8 cellular contexts compared by ENCODE assay signal in the genomic region with DNA sequence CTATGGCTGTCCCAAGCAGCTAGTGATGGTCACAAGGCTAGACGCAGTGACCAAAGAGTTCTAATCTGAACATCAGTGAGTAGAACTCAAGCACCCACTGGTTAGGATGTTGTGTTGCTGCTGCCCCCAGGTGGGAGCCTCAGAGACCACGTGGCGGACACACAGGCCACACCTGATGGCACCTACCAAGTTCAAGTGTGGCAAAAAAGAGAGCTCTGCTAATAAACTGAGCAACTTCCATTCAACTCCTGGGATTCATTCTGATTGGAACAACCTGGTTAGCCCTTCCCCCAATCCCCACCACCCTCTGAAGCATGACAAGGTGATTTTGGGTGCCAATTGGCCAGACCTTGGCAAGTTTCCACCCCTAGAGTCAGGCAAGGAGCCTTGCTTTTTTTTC. TPM values are rescaled to one million over a fixed set of nuclear protein-coding genes. Genes with fewer than 3 reads are reported as not detected.
DNase-seq lines count a peak whose midpoint lies in the region; ATAC-seq and TF ChIP-seq lines count a peak whose summit lies in the region.

No MANE protein-coding gene starts in this region.

- no peaks in the 10 kb centered on the region for H3K27me3 Mint-ChIP-seq in activated T-cell treated with anti-CD3 and anti-CD28 coated beads, Interleukin-2, amount 50 U/mL, for 4 hours (ENCODE audit: low read depth)
- peaks cover 25% of the 10 kb centered on the region for H3K27me3 Mint-ChIP-seq in nephron progenitor cell (ENCODE audit: low read depth, poor library complexity)

- peak; percentile 7 for DNase-seq in GDM1 (lab: John Stamatoyannopoulos, UW)
- DNase-seq in NCI-H1092 (lab: John Stamatoyannopoulos, UW): peak; percentile 7
- DNase-seq in activated T-cell treated with anti-CD3 and anti-CD28 coated beads, Interleukin-2, amount 50 U/mL, for 4 hours: peak; percentile 38
- DNase-seq in nephron progenitor cell: no peak
- DNase-seq in HPDE6-E6E7 (ENCODE audit: extremely low spot score): no peak
- DNase-seq in NOMO-1 treated with DMSO at 0.1 percent for 48 hours (lab: John Stamatoyannopoulos, UW; ENCODE audit: unreplicated experiment): no peak
- DNase-seq in NCI-H2196 treated with DMSO at 0.1 percent for 48 hours (lab: John Stamatoyannopoulos, UW; ENCODE audit: unreplicated experiment): no peak

- no peak for ATAC-seq in activated T-cell treated with anti-CD3 and anti-CD28 coated beads, Interleukin-2, amount 50 U/mL, for 4 hours
- ATAC-seq in GM21367 (IDR thresholded peaks at IDR 0.05; ENCODE audit: unreplicated experiment): no peak

- TF ChIP-seq CTCF in nephron progenitor cell (IDR thresholded peaks at IDR 0.05): no peak

- H3K9me3 Mint-ChIP-seq in activated T-cell treated with anti-CD3 and anti-CD28 coated beads, Interleukin-2, amount 50 U/mL, for 4 hours: no peaks in the 10 kb centered on the region
- H3K9me3 Mint-ChIP-seq in nephron progenitor cell: no peaks in the 10 kb centered on the region

- no peak overlapping the region for H3K27ac Mint-ChIP-seq in nephron progenitor cell

- H3K4me1 Mint-ChIP-seq in activated T-cell treated with anti-CD3 and anti-CD28 coated beads, Interleukin-2, amount 50 U/mL, for 4 hours (ENCODE audit: low read depth): peaks cover 44% of the 10 kb centered on the region
- peaks cover 44% of the 10 kb centered on the region for H3K4me1 Mint-ChIP-seq in nephron progenitor cell

- peak overlapping the region; percentile 96 for H3K4me3 Mint-ChIP-seq in activated T-cell treated with anti-CD3 and anti-CD28 coated beads, Interleukin-2, amount 50 U/mL, for 4 hours
- H3K4me3 Mint-ChIP-seq in nephron progenitor cell: peak overlapping the region; percentile 99

- no peaks in the 10 kb centered on the region for H3K36me3 Mint-ChIP-seq in activated T-cell treated with anti-CD3 and anti-CD28 coated beads, Interleukin-2, amount 50 U/mL, for 4 hours (ENCODE audit: insufficient read depth)
- H3K36me3 Mint-ChIP-seq in nephron progenitor cell (ENCODE audit: low read depth): no peaks in the 10 kb centered on the region

RNA-seq across cellular contexts. Expression of a gene that starts 3.5 kb away (rescaled TPM):
- total RNA-seq in activated T-cell treated with anti-CD3 and anti-CD28 coated beads, Interleukin-2, amount 50 U/mL, for 4 hours: 10 to 100 TPM; 32.0 to 40.1 (median 32.8) TPM

Comparison
In these comparisons a context has a peak if more than half of its experiments do, and no peak if none do; other contexts are left out.
1. DNase-seq: peak in GDM1 (single experiment), NCI-H1092 (single experiment) and activated T-cell treated with anti-CD3 and anti-CD28 coated beads, Interleukin-2, amount 50 U/mL, for 4 hours (single experiment); none in nephron progenitor cell (single experiment), HPDE6-E6E7 (single experiment), NOMO-1 treated with DMSO at 0.1 percent for 48 hours (single experiment) and NCI-H2196 treated with DMSO at 0.1 percent for 48 hours (single experiment).